In genomic region chr5:40619406-40619805, GRCh38 we compare ENCODE assay signal across 31 cellular contexts.
DNase-seq lines count a peak whose midpoint lies in the region; ATAC-seq, FAIRE-seq and TF ChIP-seq lines count a peak whose summit lies in the region.
"Had no signal": no experiment of that assay in that cellular context is flagged by ENCODE, and none has a peak within 500 bp of the region (broad histone marks: within the 10 kb centered on the region; RNA-seq: fewer than 3 reads in every experiment).

No MANE protein-coding gene starts in this region.

- no peak overlapping the region for H3K4me3 ChIP-seq in NB4 (ENCODE audit: low read depth, low read length)
- H3K4me3 ChIP-seq in astrocyte (ENCODE audit: insufficient read depth, low read depth, low read length), result no peak overlapping the region
- no peak overlapping the region for H3K4me3 ChIP-seq in mesenchymal stem cell (ENCODE audit: insufficient read depth in 1 of 2, low read depth in 1 of 2, low read length in 2 of 2)
- H3K4me3 ChIP-seq: BLaER1 treated with 17β-estradiol and CSF1 and Interleukin-3, amounts not matched to agents 10 nM and 100 nM; K562; tibial nerve had no signal

- H3K4ac ChIP-seq in mesenchymal stem cell (ENCODE audit: low read depth in 1 of 2, low read length in 2 of 2), result no peak overlapping the region

- H3K4me3 Mint-ChIP-seq in astrocyte (ENCODE audit: unreplicated experiment), result no peak overlapping the region
- H3K4me3 Mint-ChIP-seq: activated B cell treated with CpG ODN at 0.5 μM for 24 hours; activated T-helper 17 cell treated with anti-CD3 and anti-CD28 coated beads, Interleukin-2, amount 50 U/mL, for 72 hours; naive thymus-derived CD4-positive, alpha-beta T cell; stimulated activated naive CD8-positive, alpha-beta T cell treated with anti-CD3 and anti-CD28 coated beads, Interleukin-15, amount 100 ng/mL, for 72 hours had no signal

- no peak overlapping the region for H2BK5ac ChIP-seq in mesenchymal stem cell (ENCODE audit: low read depth, low read length, poor library complexity, severe bottlenecking)

- H3K4me1 ChIP-seq in astrocyte (ENCODE audit: insufficient read depth, low read length), result no peaks in the 10 kb centered on the region
- H3K4me1 ChIP-seq in mesenchymal stem cell (ENCODE audit: control insufficient read depth, insufficient read depth, low read depth, low read length), result no peaks in the 10 kb centered on the region
- H3K4me1 ChIP-seq: Caco-2, tibial nerve had no signal

- H2BK15ac ChIP-seq in mesenchymal stem cell (ENCODE audit: low read depth, poor library complexity, severe bottlenecking), result no peak overlapping the region

- CTCF ChIA-PET in HEK293T (lab: Yijun Ruan, JAX), result no interaction called here

- no peak overlapping the region for H2AK5ac ChIP-seq in mesenchymal stem cell (ENCODE audit: low read length, severe bottlenecking)

- H3K36me3 Mint-ChIP-seq in astrocyte (ENCODE audit: low read depth, unreplicated experiment), result no peaks in the 10 kb centered on the region
- H3K36me3 Mint-ChIP-seq: activated naive CD4-positive, alpha-beta T cell treated with anti-CD3 and anti-CD28 coated beads, Interleukin-2, amount 50 U/mL, for 72 hours had no signal

- H4K8ac ChIP-seq in mesenchymal stem cell (ENCODE audit: low read length), result no peak overlapping the region

- no peak overlapping the region for H2BK12ac ChIP-seq in mesenchymal stem cell (ENCODE audit: low read length in 2 of 2)

- peaks cover 2% of the 10 kb centered on the region for H3K27me3 Mint-ChIP-seq in astrocyte (ENCODE audit: low read depth, unreplicated experiment)
- H3K27me3 Mint-ChIP-seq: activated B cell treated with CpG ODN at 0.5 μM for 24 hours; activated T-helper 17 cell treated with anti-CD3 and anti-CD28 coated beads, Interleukin-2, amount 50 U/mL, for 72 hours; naive thymus-derived CD4-positive, alpha-beta T cell had no signal

- H2BK120ac ChIP-seq in mesenchymal stem cell (ENCODE audit: low read depth, low read length), result no peak overlapping the region

- no peaks in the 10 kb centered on the region for H3K79me1 ChIP-seq in mesenchymal stem cell (replicated peaks; ENCODE audit: low read length, poor library complexity, severe bottlenecking)

- no peak for TF ChIP-seq CTCF in NB4 (IDR thresholded peaks at IDR 0.05; ENCODE audit: low read depth, low read length)
- no peak for TF ChIP-seq CTCF in astrocyte (IDR thresholded peaks at IDR 0.05; ENCODE audit: insufficient read depth, low read depth, low read length)

- H3K27ac Mint-ChIP-seq in astrocyte (ENCODE audit: unreplicated experiment), result no peak overlapping the region
- H3K27ac Mint-ChIP-seq: activated B cell treated with CpG ODN at 0.5 μM for 24 hours; activated naive CD4-positive, alpha-beta T cell treated with anti-CD3 and anti-CD28 coated beads, Interleukin-2, amount 50 U/mL, for 72 hours; activated T-helper 17 cell treated with anti-CD3 and anti-CD28 coated beads, Interleukin-2, amount 50 U/mL, for 72 hours; naive thymus-derived CD4-positive, alpha-beta T cell; stimulated activated naive CD8-positive, alpha-beta T cell treated with anti-CD3 and anti-CD28 coated beads, Interleukin-15, amount 100 ng/mL, for 72 hours had no signal

- peaks cover 16% of the 10 kb centered on the region for H3K4me1 Mint-ChIP-seq in astrocyte (ENCODE audit: low read depth, unreplicated experiment)

- H3K27ac ChIP-seq in astrocyte (ENCODE audit: low read depth, low read length) (no peak overlapping the region), mesenchymal stem cell (ENCODE audit: low read length, poor library complexity, severe bottlenecking) (no peak overlapping the region)
- H3K27ac ChIP-seq: BLaER1 treated with 17β-estradiol and CSF1 and Interleukin-3, amounts not matched to agents 10 nM and 100 nM; tibial nerve had no signal

- no peak overlapping the region for H4K91ac ChIP-seq in mesenchymal stem cell (ENCODE audit: low read length)

- FAIRE-seq in astrocyte (lab: Jason Lieb, UNC), result no peak
- FAIRE-seq: GM12891, K562 had no signal

- no peak overlapping the region for H3K23ac ChIP-seq in mesenchymal stem cell (ENCODE audit: low read length in 2 of 2)

- no peaks in the 10 kb centered on the region for H3K79me2 ChIP-seq in astrocyte (ENCODE audit: insufficient read depth, low read length)

- H3K36me3 ChIP-seq in astrocyte (ENCODE audit: insufficient read depth, low read length), result no peaks in the 10 kb centered on the region
- H3K36me3 ChIP-seq in mesenchymal stem cell (ENCODE audit: control insufficient read depth in 1 of 2, insufficient read depth in 2 of 2, low read depth in 1 of 2, low read length in 2 of 2), result no peaks in the 10 kb centered on the region
- H3K36me3 ChIP-seq: BLaER1 treated with 17β-estradiol and CSF1 and Interleukin-3, amounts not matched to agents 10 nM and 100 nM; tibial nerve had no signal

- H3K9me3 Mint-ChIP-seq in astrocyte (ENCODE audit: unreplicated experiment), result peaks cover 3% of the 10 kb centered on the region
- H3K9me3 Mint-ChIP-seq: activated B cell treated with CpG ODN at 0.5 μM for 24 hours; activated T-helper 17 cell treated with anti-CD3 and anti-CD28 coated beads, Interleukin-2, amount 50 U/mL, for 72 hours; stimulated activated naive CD8-positive, alpha-beta T cell treated with anti-CD3 and anti-CD28 coated beads, Interleukin-15, amount 100 ng/mL, for 72 hours had no signal

- H3K14ac ChIP-seq in mesenchymal stem cell (ENCODE audit: low read length in 2 of 2), result no peak overlapping the region

- ATAC-seq in HG02571 (IDR thresholded peaks at IDR 0.05; ENCODE audit: unreplicated experiment), result no peak
- ATAC-seq: activated naive CD4-positive, alpha-beta T cell treated with anti-CD3 and anti-CD28 coated beads, Interleukin-2, amount 50 U/mL, for 72 hours; activated T-helper 17 cell treated with anti-CD3 and anti-CD28 coated beads, Interleukin-2, amount 50 U/mL, for 72 hours; HCT116; K562; left colon; naive thymus-derived CD4-positive, alpha-beta T cell; stimulated activated naive CD8-positive, alpha-beta T cell treated with anti-CD3 and anti-CD28 coated beads, Interleukin-15, amount 100 ng/mL, for 72 hours had no signal

- no peak for TF ChIP-seq POLR2A in NB4 (IDR thresholded peaks at IDR 0.05; ENCODE audit: extremely low read depth, insufficient read length)

- H3K9ac ChIP-seq in astrocyte (ENCODE audit: low read length), result no peak overlapping the region
- H3K9ac ChIP-seq in mesenchymal stem cell (ENCODE audit: low read length), result no peak overlapping the region
- H3K9ac ChIP-seq: BLaER1 treated with 17β-estradiol and CSF1 and Interleukin-3, amounts not matched to agents 10 nM and 100 nM had no signal

- no peak overlapping the region for H2AFZ ChIP-seq in astrocyte (ENCODE audit: low read depth, low read length)
- no peak overlapping the region for H2AFZ ChIP-seq in mesenchymal stem cell (ENCODE audit: low read depth, low read length)

- no peaks in the 10 kb centered on the region for H3K9me3 ChIP-seq in astrocyte (ENCODE audit: insufficient read depth, low read depth, low read length)
- H3K9me3 ChIP-seq in mesenchymal stem cell (ENCODE audit: control insufficient read depth, low read length), result no peaks in the 10 kb centered on the region
- H3K9me3 ChIP-seq: BLaER1 treated with 17β-estradiol and CSF1 and Interleukin-3, amounts not matched to agents 10 nM and 100 nM; Caco-2; tibial nerve had no signal

- H3K27me3 ChIP-seq in astrocyte (ENCODE audit: insufficient read depth, low read length) (no peaks in the 10 kb centered on the region), mesenchymal stem cell (ENCODE audit: control insufficient read depth in 1 of 2, insufficient read depth in 1 of 2, low read length in 2 of 2) (no peaks in the 10 kb centered on the region)
- H3K27me3 ChIP-seq: BLaER1 treated with 17β-estradiol and CSF1 and Interleukin-3, amounts not matched to agents 10 nM and 100 nM; tibial nerve had no signal

- POLR2A ChIA-PET in HEK293T (lab: Yijun Ruan, JAX), result no interaction called here

- DNase-seq in HEK293T (ENCODE audit: extremely low spot score) (no peak), NB4 (ENCODE audit: low read depth) (peak; percentile 15), astrocyte (ENCODE audit: low read depth) (peak; percentile 31), mesenchymal stem cell (peak; percentile 6), Kasumi-1 (lab: John Stamatoyannopoulos, UW) (no peak)
- no peak for DNase-seq in stimulated activated CD8-positive, alpha-beta memory T cell treated with anti-CD3 and anti-CD28 coated beads, Interleukin-4, amount 100 ng/mL, for 48 hours
- no peak for DNase-seq in activated CD8-positive, alpha-beta memory T cell treated with anti-CD3 and anti-CD28 coated beads, Interleukin-2, amount 50 U/mL, for 4 hours
- DNase-seq: activated B cell treated with CpG ODN at 0.5 μM for 24 hours; aorta; Caco-2; caudate nucleus; dermis blood vessel endothelial cell; DND-41; head of caudate nucleus; left colon; naive thymus-derived CD4-positive, alpha-beta T cell; NCI-H1092 treated with DMSO at 0.1 percent for 48 hours; NCI-H187 treated with DMSO at 0.1 percent for 48 hours; NCI-H526 treated with DMSO at 0.1 percent for 48 hours; stimulated activated CD4-positive, alpha-beta T cell treated with anti-CD3 and anti-CD28 coated beads, Interleukin-12 subunit alpha, Interleukin-12 subunit beta, amount 100 ng/mL, for 4 hours; stimulated activated CD4-positive, alpha-beta T cell treated with anti-CD3 and anti-CD28 coated beads, Interleukin-4, amount 100 ng/mL, for 4 hours; stimulated activated naive CD8-positive, alpha-beta T cell treated with anti-CD3 and anti-CD28 coated beads, Interleukin-15, amount 100 ng/mL, for 72 hours; T-helper 9 cell had no signal

- WGBS in mesenchymal stem cell, result 36% methylated on average over 1 of the region's 1 CpG

- H3K4me2 ChIP-seq in astrocyte (ENCODE audit: low read length) (no peak overlapping the region), mesenchymal stem cell (ENCODE audit: low read length, poor library complexity, severe bottlenecking) (no peak overlapping the region)

- no peak overlapping the region for H3K18ac ChIP-seq in mesenchymal stem cell (ENCODE audit: low read depth in 1 of 2, low read length in 2 of 2)

- H4K20me1 ChIP-seq in astrocyte (ENCODE audit: insufficient read depth, low read length), result no peaks in the 10 kb centered on the region
- H4K20me1 ChIP-seq: BLaER1 treated with 17β-estradiol and CSF1 and Interleukin-3, amounts not matched to agents 10 nM and 100 nM had no signal

TF ChIP-seq in HEK293T, 16 proteins besides CTCF, POLR2A, EP300 and RAD21:
- peak; percentile 56 for TF ChIP-seq PKNOX1 (IDR thresholded peaks at IDR 0.05)
- no peak for TF ChIP-seq ARNT (IDR thresholded peaks at IDR 0.05)

Comparison
In these comparisons a context has a peak if more than half of its experiments do, and no peak if none do; other contexts are left out.
1. DNase-seq: peak in NB4 (single experiment), astrocyte (single experiment) and mesenchymal stem cell (single experiment); none in HEK293T (single experiment), Kasumi-1 (0 of 2), stimulated activated CD8-positive, alpha-beta memory T cell treated with anti-CD3 and anti-CD28 coated beads, Interleukin-4, amount 100 ng/mL, for 48 hours (single experiment) and activated CD8-positive, alpha-beta memory T cell treated with anti-CD3 and anti-CD28 coated beads, Interleukin-2, amount 50 U/mL, for 4 hours (single experiment).